In genomic region chr15:93058128-93058527, GRCh38 we compare ENCODE assay signal across 2 cellular contexts.
TF ChIP-seq lines count a peak whose summit lies in the region.

No MANE protein-coding gene starts in this region.

TF ChIP-seq in GM23338, 12 proteins besides CTCF, POLR2A, EP300 and RAD21:
- TF ChIP-seq ZNF114 (CRISPR knock-in tag; IDR thresholded peaks at IDR 0.05) (no peak), CREB1 (CRISPR knock-in tag; IDR thresholded peaks at IDR 0.05; ENCODE audit: low read depth) (no peak), EZH2 (IDR thresholded peaks at IDR 0.05; ENCODE audit: low read depth, unreplicated experiment) (no peak), NANOG (IDR thresholded peaks at IDR 0.05; ENCODE audit: borderline replicate concordance) (no peak)
- TF ChIP-seq, protein P1, sequence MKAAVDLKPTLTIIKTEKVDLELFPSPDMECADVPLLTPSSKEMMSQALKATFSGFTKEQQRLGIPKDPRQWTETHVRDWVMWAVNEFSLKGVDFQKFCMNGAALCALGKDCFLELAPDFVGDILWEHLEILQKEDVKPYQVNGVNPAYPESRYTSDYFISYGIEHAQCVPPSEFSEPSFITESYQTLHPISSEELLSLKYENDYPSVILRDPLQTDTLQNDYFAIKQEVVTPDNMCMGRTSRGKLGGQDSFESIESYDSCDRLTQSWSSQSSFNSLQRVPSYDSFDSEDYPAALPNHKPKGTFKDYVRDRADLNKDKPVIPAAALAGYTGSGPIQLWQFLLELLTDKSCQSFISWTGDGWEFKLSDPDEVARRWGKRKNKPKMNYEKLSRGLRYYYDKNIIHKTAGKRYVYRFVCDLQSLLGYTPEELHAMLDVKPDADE (IDR thresholded peaks at IDR 0.05) = no peak
TF ChIP-seq in GM23338: peak in this region for 0.

TF ChIP-seq in WTC11, 78 proteins besides CTCF, POLR2A, EP300 and RAD21:
- TF ChIP-seq, protein P2, sequence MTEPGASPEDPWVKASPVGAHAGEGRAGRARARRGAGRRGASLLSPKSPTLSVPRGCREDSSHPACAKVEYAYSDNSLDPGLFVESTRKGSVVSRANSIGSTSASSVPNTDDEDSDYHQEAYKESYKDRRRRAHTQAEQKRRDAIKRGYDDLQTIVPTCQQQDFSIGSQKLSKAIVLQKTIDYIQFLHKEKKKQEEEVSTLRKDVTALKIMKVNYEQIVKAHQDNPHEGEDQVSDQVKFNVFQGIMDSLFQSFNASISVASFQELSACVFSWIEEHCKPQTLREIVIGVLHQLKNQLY (CRISPR knock-in tag; IDR thresholded peaks at IDR 0.05) = no peak
- TF ChIP-seq ZNF317 (CRISPR knock-in tag; IDR thresholded peaks at IDR 0.05; ENCODE audit: borderline replicate concordance, low read depth) = no peak
- TF ChIP-seq EMX1 (CRISPR knock-in tag; IDR thresholded peaks at IDR 0.05) = no peak
- no peak for TF ChIP-seq FOXJ3 (CRISPR knock-in tag; IDR thresholded peaks at IDR 0.05; ENCODE audit: borderline replicate concordance)
- TF ChIP-seq ATF3 (CRISPR knock-in tag; conservative IDR thresholded peaks at IDR 0.05) = no peak
- no peak for TF ChIP-seq RELA (CRISPR knock-in tag; IDR thresholded peaks at IDR 0.05; ENCODE audit: borderline replicate concordance)
- TF ChIP-seq SMAD3 (CRISPR knock-in tag; IDR thresholded peaks at IDR 0.05; ENCODE audit: borderline replicate concordance) = no peak
- no peak for TF ChIP-seq TCF7 (CRISPR knock-in tag; IDR thresholded peaks at IDR 0.05; ENCODE audit: low read depth)
- TF ChIP-seq SP1 (CRISPR knock-in tag; conservative IDR thresholded peaks at IDR 0.05) = no peak
- TF ChIP-seq, protein P3, sequence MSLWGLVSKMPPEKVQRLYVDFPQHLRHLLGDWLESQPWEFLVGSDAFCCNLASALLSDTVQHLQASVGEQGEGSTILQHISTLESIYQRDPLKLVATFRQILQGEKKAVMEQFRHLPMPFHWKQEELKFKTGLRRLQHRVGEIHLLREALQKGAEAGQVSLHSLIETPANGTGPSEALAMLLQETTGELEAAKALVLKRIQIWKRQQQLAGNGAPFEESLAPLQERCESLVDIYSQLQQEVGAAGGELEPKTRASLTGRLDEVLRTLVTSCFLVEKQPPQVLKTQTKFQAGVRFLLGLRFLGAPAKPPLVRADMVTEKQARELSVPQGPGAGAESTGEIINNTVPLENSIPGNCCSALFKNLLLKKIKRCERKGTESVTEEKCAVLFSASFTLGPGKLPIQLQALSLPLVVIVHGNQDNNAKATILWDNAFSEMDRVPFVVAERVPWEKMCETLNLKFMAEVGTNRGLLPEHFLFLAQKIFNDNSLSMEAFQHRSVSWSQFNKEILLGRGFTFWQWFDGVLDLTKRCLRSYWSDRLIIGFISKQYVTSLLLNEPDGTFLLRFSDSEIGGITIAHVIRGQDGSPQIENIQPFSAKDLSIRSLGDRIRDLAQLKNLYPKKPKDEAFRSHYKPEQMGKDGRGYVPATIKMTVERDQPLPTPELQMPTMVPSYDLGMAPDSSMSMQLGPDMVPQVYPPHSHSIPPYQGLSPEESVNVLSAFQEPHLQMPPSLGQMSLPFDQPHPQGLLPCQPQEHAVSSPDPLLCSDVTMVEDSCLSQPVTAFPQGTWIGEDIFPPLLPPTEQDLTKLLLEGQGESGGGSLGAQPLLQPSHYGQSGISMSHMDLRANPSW (CRISPR knock-in tag; conservative IDR thresholded peaks at IDR 0.05; ENCODE audit: low read depth) = no peak
- TF ChIP-seq, protein P4, sequence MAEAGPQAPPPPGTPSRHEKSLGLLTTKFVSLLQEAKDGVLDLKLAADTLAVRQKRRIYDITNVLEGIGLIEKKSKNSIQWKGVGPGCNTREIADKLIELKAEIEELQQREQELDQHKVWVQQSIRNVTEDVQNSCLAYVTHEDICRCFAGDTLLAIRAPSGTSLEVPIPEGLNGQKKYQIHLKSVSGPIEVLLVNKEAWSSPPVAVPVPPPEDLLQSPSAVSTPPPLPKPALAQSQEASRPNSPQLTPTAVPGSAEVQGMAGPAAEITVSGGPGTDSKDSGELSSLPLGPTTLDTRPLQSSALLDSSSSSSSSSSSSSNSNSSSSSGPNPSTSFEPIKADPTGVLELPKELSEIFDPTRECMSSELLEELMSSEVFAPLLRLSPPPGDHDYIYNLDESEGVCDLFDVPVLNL (CRISPR knock-in tag; IDR thresholded peaks at IDR 0.05; ENCODE audit: borderline replicate concordance, low read depth) = no peak
- TF ChIP-seq, protein P5, sequence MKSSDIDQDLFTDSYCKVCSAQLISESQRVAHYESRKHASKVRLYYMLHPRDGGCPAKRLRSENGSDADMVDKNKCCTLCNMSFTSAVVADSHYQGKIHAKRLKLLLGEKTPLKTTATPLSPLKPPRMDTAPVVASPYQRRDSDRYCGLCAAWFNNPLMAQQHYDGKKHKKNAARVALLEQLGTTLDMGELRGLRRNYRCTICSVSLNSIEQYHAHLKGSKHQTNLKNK (CRISPR knock-in tag; IDR thresholded peaks at IDR 0.05) = no peak
- TF ChIP-seq ATF6 (CRISPR knock-in tag; IDR thresholded peaks at IDR 0.05) = no peak
- TF ChIP-seq TEAD1 (CRISPR knock-in tag; IDR thresholded peaks at IDR 0.05) = no peak
- TF ChIP-seq, protein P6, sequence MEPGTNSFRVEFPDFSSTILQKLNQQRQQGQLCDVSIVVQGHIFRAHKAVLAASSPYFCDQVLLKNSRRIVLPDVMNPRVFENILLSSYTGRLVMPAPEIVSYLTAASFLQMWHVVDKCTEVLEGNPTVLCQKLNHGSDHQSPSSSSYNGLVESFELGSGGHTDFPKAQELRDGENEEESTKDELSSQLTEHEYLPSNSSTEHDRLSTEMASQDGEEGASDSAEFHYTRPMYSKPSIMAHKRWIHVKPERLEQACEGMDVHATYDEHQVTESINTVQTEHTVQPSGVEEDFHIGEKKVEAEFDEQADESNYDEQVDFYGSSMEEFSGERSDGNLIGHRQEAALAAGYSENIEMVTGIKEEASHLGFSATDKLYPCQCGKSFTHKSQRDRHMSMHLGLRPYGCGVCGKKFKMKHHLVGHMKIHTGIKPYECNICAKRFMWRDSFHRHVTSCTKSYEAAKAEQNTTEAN (CRISPR knock-in tag; IDR thresholded peaks at IDR 0.05) = no peak
- no peak for TF ChIP-seq JAZF1 (CRISPR knock-in tag; IDR thresholded peaks at IDR 0.05)
- no peak for TF ChIP-seq IRF2 (CRISPR knock-in tag; IDR thresholded peaks at IDR 0.05; ENCODE audit: borderline replicate concordance, low read depth)
